ENCODE assay signal across 8 cellular contexts in genomic region chr4:139082750-139083532, GRCh38.
DNase-seq lines count a peak whose midpoint lies in the region; ATAC-seq, FAIRE-seq and TF ChIP-seq lines count a peak whose summit lies in the region.

No MANE protein-coding gene starts in this region.

- peak overlapping the region; percentile 60 to 94 for H3K4me2 ChIP-seq in H1 (ENCODE audit: insufficient read depth in 1 of 2, low read depth in 2 of 2, low read length in 2 of 2)

- H4K20me1 ChIP-seq in H1 (replicated peaks in 1 of 2; ENCODE audit: control insufficient read depth in 1 of 2, insufficient read depth in 2 of 2, low read length in 2 of 2): peaks cover 5 to 6% of the 10 kb centered on the region in 2 experiments

- H2BK20ac ChIP-seq in H1 (ENCODE audit: low read length): no peak overlapping the region

- ATAC-seq in GM21390 (IDR thresholded peaks at IDR 0.05; ENCODE audit: unreplicated experiment) (peak; percentile 84), memory B cell (ENCODE audit: low read depth) (peak; percentile 72)

- H2BK120ac ChIP-seq in H1 (replicated peaks; ENCODE audit: low read depth, low read length): no peak overlapping the region

- H3K79me1 ChIP-seq in H1 (ENCODE audit: low read depth, low read length): no peaks in the 10 kb centered on the region; the same call in 1 of the 2 replicates

- TF ChIP-seq EP300 in H1 (IDR thresholded peaks at IDR 0.05; ENCODE audit: borderline replicate concordance in 1 of 2, low read depth in 2 of 2, low read length in 2 of 2): 0 out of 3 replicates have a peak, but pooled peaks of 1 of the 2 experiments have one; percentile 35

- H3K4me3 Mint-ChIP-seq in memory B cell: peak overlapping the region; percentile 87

- H4K5ac ChIP-seq in H1 (ENCODE audit: insufficient read length, low read depth, low read length): no peak overlapping the region

- peak overlapping the region in 3 of 4 experiments; percentile 55 to 87 (median 83); a peak in 6 of 7 replicates for H3K9ac ChIP-seq in H1 (replicated peaks in 1 of 4; ENCODE audit: extremely low read depth in 1 of 4, low read depth in 3 of 4, low read length in 3 of 4)

- H3K36me3 ChIP-seq in H1 (ENCODE audit: control insufficient read depth in 2 of 4, insufficient read depth in 4 of 4, low read length in 3 of 4): no peaks in the 10 kb centered on the region

- in situ Hi-C loops in Caki2 (cut with HindIII; ENCODE audit: low pct_unique_long_range_greater_than_20kb, low sequenced_read_pairs): no loop called here

- TF ChIP-seq RAD21 in H1 (IDR thresholded peaks at IDR 0.05 in 1 of 2, conservative IDR thresholded peaks at IDR 0.05 in 1 of 2; ENCODE audit: low read depth in 2 of 2, low read length in 2 of 2): no peak

- POLR2A ChIA-PET in H1 (lab: Charles Lee; ENCODE audit: partially characterized antibody): interaction anchor here (0.7 to 1.8 kb wide), 13 partner anchors 14 to 247 kb away, joined by 3 to 7 read pairs (median 3); partner anchors contain the start of genes ELF2, NAA15 and NOCT

- no peaks in the 10 kb centered on the region for H3K36me3 Mint-ChIP-seq in memory B cell

- H3K4me3 ChIP-seq in H1 (ENCODE audit: extremely low read depth in 1 of 4, insufficient read depth in 2 of 4, low read depth in 3 of 4, low read length in 4 of 4): peak overlapping the region; percentile 57 to 94 (median 89)

- peak overlapping the region; percentile 97; the same call in 1 of the 2 replicates for H4K8ac ChIP-seq in H1 (ENCODE audit: extremely low read depth, insufficient read depth, low read length)

- H3K9me3 ChIP-seq in H1 (ENCODE audit: insufficient read depth in 2 of 2, low read depth in 1 of 2, low read length in 1 of 2): no peaks in the 10 kb centered on the region

- WGBS in H1 (ENCODE audit: extremely low coverage in 1 of 2, insufficient coverage in 1 of 2, insufficient read length in 1 of 2, insufficient replicate concordance in 2 of 2, low coverage in 1 of 2, low lambda C conversion rate in 2 of 2, missing lambda C conversion rate in 1 of 2), 2 experiments: 1% methylated on average over 30 of the region's 33 CpGs; no CpG with 5 or more reads in 1 of the 2 experiments

- H3K27ac Mint-ChIP-seq in memory B cell: peak overlapping the region; percentile 98

- DNase-seq in Caki2 (ENCODE audit: low read depth) (peak; percentile 97), HUDEP-2 (lab: John Stamatoyannopoulos, UW; ENCODE audit: unreplicated experiment in 76 of 76) (peak in 75 of 76 experiments; percentile 32 to 97 (median 92)), NOMO-1 treated with dmso at 0.1 percent for 144 hours (lab: John Stamatoyannopoulos, UW; ENCODE audit: unreplicated experiment) (peak; percentile 98), H1 (ENCODE audit: low read depth in 1 of 2, low spot score in 2 of 2) (peak; percentile 90 to 91), memory B cell (ENCODE audit: low spot score in 2 of 2) (peak; percentile 75 to 83)
- peak; percentile 77 for DNase-seq in activated CD8-positive, alpha-beta memory T cell treated with anti-CD3 and anti-CD28 coated beads, Interleukin-2, amount 50 U/mL, for 1 hour (ENCODE audit: extremely low read depth)
- peak; percentile 78 for DNase-seq in stimulated activated CD8-positive, alpha-beta memory T cell treated with anti-CD3 and anti-CD28 coated beads, Interleukin-12 subunit alpha, Interleukin-12 subunit beta, amount 100 ng/mL, for 1 hour (ENCODE audit: low read depth)

- no peaks in the 10 kb centered on the region for H3K27me3 ChIP-seq in H1 (replicated peaks in 1 of 4; ENCODE audit: control insufficient read depth in 3 of 4, extremely low read depth in 1 of 4, insufficient read depth in 3 of 4, low read length in 3 of 4)

- H3K9me3 Mint-ChIP-seq in memory B cell: no peaks in the 10 kb centered on the region

- H3K79me2 ChIP-seq in H1 (ENCODE audit: control insufficient read depth in 1 of 2, insufficient read depth in 2 of 2, low read length in 2 of 2): peaks cover 6 to 59% of the 10 kb centered on the region in 2 experiments; a peak in 3 of 4 replicates

- H2BK15ac ChIP-seq in H1 (ENCODE audit: low read length): no peak overlapping the region

- FAIRE-seq in H1 (lab: Jason Lieb, UNC): peak; percentile 39

- no peak overlapping the region for H3K18ac ChIP-seq in H1 (ENCODE audit: extremely low read depth, low read length)

- H3K4ac ChIP-seq in H1 (replicated peaks; ENCODE audit: insufficient read length, low read depth, low read length): peak overlapping the region; percentile 11

- no peak overlapping the region for H2BK12ac ChIP-seq in H1 (ENCODE audit: low read depth, low read length)

- H3K4me1 Mint-ChIP-seq in memory B cell: peaks cover 14% of the 10 kb centered on the region

- peak overlapping the region; percentile 87 for H2BK5ac ChIP-seq in H1 (ENCODE audit: low read depth, low read length)

- no peak overlapping the region for H2AK5ac ChIP-seq in H1 (ENCODE audit: low read depth, low read length)

- no peak overlapping the region for H4K91ac ChIP-seq in H1 (replicated peaks; ENCODE audit: insufficient read length, low read length)

- no peak overlapping the region for H2AFZ ChIP-seq in H1 (ENCODE audit: low read length)

- peaks cover 0 to 4% (median 1%) of the 10 kb centered on the region in 4 experiments; a peak in 3 of 7 replicates for H3K4me1 ChIP-seq in H1 (replicated peaks in 1 of 4; ENCODE audit: control insufficient read depth in 3 of 4, insufficient read depth in 4 of 4, low read length in 3 of 4)

- CTCF ChIA-PET in H1 (lab: Charles Lee; ENCODE audit: partially characterized antibody): interaction anchor here (1.0 to 1.9 kb wide), 4 partner anchors 17 to 214 kb away, joined by 3 to 4 read pairs (median 3); no protein-coding TSS in a partner anchor

- no peak for TF ChIP-seq CTCF in H1 (IDR thresholded peaks at IDR 0.05; ENCODE audit: control extremely low read depth in 1 of 3, insufficient read depth in 1 of 3, low read depth in 1 of 3, low read length in 3 of 3)

- H3K14ac ChIP-seq in H1 (ENCODE audit: insufficient read length): no peak overlapping the region

- no peak overlapping the region for H3K23ac ChIP-seq in H1 (ENCODE audit: insufficient read length)

- H3K56ac ChIP-seq in H1 (replicated peaks; ENCODE audit: insufficient read length, low read depth, low read length): no peak overlapping the region

- H3K27me3 Mint-ChIP-seq in memory B cell: no peaks in the 10 kb centered on the region

- H3K27ac ChIP-seq in H1 (ENCODE audit: low read depth, low read length): peak overlapping the region; percentile 75

- H3K23me2 ChIP-seq in H1 (ENCODE audit: low read depth, low read length): peaks cover 8% of the 10 kb centered on the region

- peak in 1 of 2 experiments; percentile 62; a peak in 2 of 3 replicates for TF ChIP-seq POLR2A in H1 (IDR thresholded peaks at IDR 0.05; ENCODE audit: control extremely low read depth in 1 of 2, low read depth in 2 of 2, low read length in 2 of 2)

TF ChIP-seq in H1, 55 proteins besides CTCF, POLR2A, EP300 and RAD21 (continues in another document):
- no peak for TF ChIP-seq CEBPB (IDR thresholded peaks at IDR 0.05; ENCODE audit: low read depth, low read length)
- no peak for TF ChIP-seq CHD1 (IDR thresholded peaks at IDR 0.05; ENCODE audit: low read depth, low read length)
- TF ChIP-seq POLR2AphosphoS5 (IDR thresholded peaks at IDR 0.05; ENCODE audit: low read depth, low read length): peak; percentile 86
- TF ChIP-seq TAF7 (optimal IDR thresholded peaks at IDR 0.05; ENCODE audit: borderline replicate concordance, low read depth, low read length): no peak
- TF ChIP-seq JUND (IDR thresholded peaks at IDR 0.05; ENCODE audit: low read length): no peak
- TF ChIP-seq MAX (IDR thresholded peaks at IDR 0.05): peak; percentile 92
- TF ChIP-seq CREB1 (IDR thresholded peaks at IDR 0.05): peak; percentile 54; the same call in 1 of the 2 replicates
- no peak for TF ChIP-seq USF2 (IDR thresholded peaks at IDR 0.05; ENCODE audit: low read length)
- TF ChIP-seq SP2 (IDR thresholded peaks at IDR 0.05; ENCODE audit: low read length): peak; percentile 41; the same call in 1 of the 2 replicates
- no peak for TF ChIP-seq RNF2 (IDR thresholded peaks at IDR 0.05; ENCODE audit: borderline replicate concordance, low read depth, low read length, missing control alignments, poor library complexity, severe bottlenecking)
- no peak for TF ChIP-seq GTF2F1 (IDR thresholded peaks at IDR 0.05; ENCODE audit: borderline replicate concordance, low read depth, low read length)
- no peak for TF ChIP-seq CBX5 (IDR thresholded peaks at IDR 0.05; ENCODE audit: low read depth, low read length)
- no peak for TF ChIP-seq EZH2 (IDR thresholded peaks at IDR 0.05; ENCODE audit: low read depth, low read length, severe bottlenecking)
- peak; percentile 80; the same call in 1 of the 2 replicates for TF ChIP-seq SP1 (IDR thresholded peaks at IDR 0.05; ENCODE audit: low read depth, low read length)
- no peak for TF ChIP-seq YY1 (IDR thresholded peaks at IDR 0.05; ENCODE audit: low read depth, low read length)
- TF ChIP-seq NRF1 (IDR thresholded peaks at IDR 0.05; ENCODE audit: low read depth, low read length): no peak
- TF ChIP-seq RBBP5 (IDR thresholded peaks at IDR 0.05; ENCODE audit: borderline replicate concordance, low read depth, low read length): peak; percentile 26; the same call in 1 of the 2 replicates
- no peak for TF ChIP-seq CBX8 (IDR thresholded peaks at IDR 0.05; ENCODE audit: borderline replicate concordance, low read depth, low read length)
- no peak for TF ChIP-seq RXRA (IDR thresholded peaks at IDR 0.05; ENCODE audit: insufficient read depth, low read depth, low read length)
- no peak for TF ChIP-seq SUZ12 (IDR thresholded peaks at IDR 0.05; ENCODE audit: low read length)
- TF ChIP-seq GABPA (IDR thresholded peaks at IDR 0.05; ENCODE audit: borderline replicate concordance, insufficient read depth, low read length): no peak
- no peak for TF ChIP-seq BCL11A (IDR thresholded peaks at IDR 0.05; ENCODE audit: low read depth in 2 of 2, low read length in 2 of 2)
- no peak for TF ChIP-seq FOSL1 (IDR thresholded peaks at IDR 0.05; ENCODE audit: insufficient read depth, low read depth, low read length)
- TF ChIP-seq ZNF274 (IDR thresholded peaks at IDR 0.05; ENCODE audit: borderline replicate concordance, extremely low read depth, low read length): no peak
- no peak for TF ChIP-seq JUN (IDR thresholded peaks at IDR 0.05; ENCODE audit: low read depth, low read length)

Comparison
In these comparisons a context has a peak if more than half of its experiments do, and no peak if none do; other contexts are left out.
1. Peak in every context shown above with its lines: DNase-seq, ATAC-seq, H3K4me3 ChIP-seq and H3K27ac ChIP-seq.